Comparison of ENCODE assay signal across 20 cellular contexts in genomic region chr4:154953691-154954090, GRCh38.
DNase-seq lines count a peak whose midpoint lies in the region; ATAC-seq, FAIRE-seq and TF ChIP-seq lines count a peak whose summit lies in the region.
"Had no signal": no experiment of that assay in that cellular context is flagged by ENCODE, and none has a peak within 500 bp of the region (broad histone marks: within the 10 kb centered on the region; RNA-seq: fewer than 3 reads in every experiment).

No MANE protein-coding gene starts in this region.

- H3K9me3 ChIP-seq in upper lobe of left lung (no peaks in the 10 kb centered on the region), gastrocnemius medialis (no peaks in the 10 kb centered on the region)

- TF ChIP-seq CTCF in upper lobe of left lung (IDR thresholded peaks at IDR 0.05), result no peak
- TF ChIP-seq CTCF in gastrocnemius medialis (IDR thresholded peaks at IDR 0.05 in 4 of 5, conservative IDR thresholded peaks at IDR 0.05 in 1 of 5), result no peak

- H3K27ac ChIP-seq in upper lobe of left lung, result no peak overlapping the region
- no peak overlapping the region for H3K27ac ChIP-seq in gastrocnemius medialis
- H3K27ac ChIP-seq: 22Rv1, HL-60 had no signal

- H3K27me3 ChIP-seq in upper lobe of left lung, result no peaks in the 10 kb centered on the region
- H3K27me3 ChIP-seq in gastrocnemius medialis, result no peaks in the 10 kb centered on the region

- H3K4me3 ChIP-seq in upper lobe of left lung, result no peak overlapping the region
- no peak overlapping the region for H3K4me3 ChIP-seq in gastrocnemius medialis
- H3K4me3 ChIP-seq: K562 had no signal

- ATAC-seq in GM18861 (IDR thresholded peaks at IDR 0.05; ENCODE audit: unreplicated experiment), result peak; percentile 24
- peak; percentile 9 for ATAC-seq in HG02759 (IDR thresholded peaks at IDR 0.05; ENCODE audit: unreplicated experiment)
- ATAC-seq in HG03469 (IDR thresholded peaks at IDR 0.05; ENCODE audit: unreplicated experiment), result peak; percentile 37
- no peak for ATAC-seq in HG03439 (IDR thresholded peaks at IDR 0.05; ENCODE audit: unreplicated experiment)
- no peak for ATAC-seq in upper lobe of left lung (ENCODE audit: low FRiP score in 2 of 2)
- no peak for ATAC-seq in gastrocnemius medialis
- ATAC-seq: CD8-positive, alpha-beta T cell; K562 had no signal

- DNase-seq in GM12892 (ENCODE audit: insufficient read length) (no peak), NCI-H524 (lab: John Stamatoyannopoulos, UW) (no peak), upper lobe of left lung (no peak), gastrocnemius medialis (no peak)
- DNase-seq: CD8-positive, alpha-beta T cell; COR-L47; DMS153; DND-41; GDM1; HCEC 1CT; HFFc6; Karpas-422 had no signal

- H3K4me1 ChIP-seq in upper lobe of left lung, result no peaks in the 10 kb centered on the region
- no peaks in the 10 kb centered on the region for H3K4me1 ChIP-seq in gastrocnemius medialis

- in situ Hi-C loops in gastrocnemius medialis (cut with MboI; ENCODE audit: low sequenced_read_pairs in 4 of 4), result no loop called here

- intact Hi-C loops in gastrocnemius medialis (cut with DNase I; ENCODE audit: low total_unique reads), result no loop called here

- H3K36me3 ChIP-seq in upper lobe of left lung, result no peaks in the 10 kb centered on the region
- H3K36me3 ChIP-seq in gastrocnemius medialis, result no peaks in the 10 kb centered on the region

- no peak for TF ChIP-seq EP300 in upper lobe of left lung (IDR thresholded peaks at IDR 0.05)

- FAIRE-seq in GM12892 (lab: Jason Lieb, UNC), result peak; percentile 5
- FAIRE-seq: D721Med, K562 had no signal

- TF ChIP-seq POLR2A in GM12892 (IDR thresholded peaks at IDR 0.05; ENCODE audit: low read depth, low read length) (no peak), upper lobe of left lung (IDR thresholded peaks at IDR 0.05) (no peak), gastrocnemius medialis (IDR thresholded peaks at IDR 0.05) (no peak)

Comparison
In these comparisons a context has a peak if more than half of its experiments do, and no peak if none do; other contexts are left out.
1. ATAC-seq: peak in GM18861 (single experiment), HG02759 (single experiment) and HG03469 (single experiment); none in HG03439 (single experiment), upper lobe of left lung (0 of 2) and gastrocnemius medialis (0 of 2).